In the genomic region with DNA sequence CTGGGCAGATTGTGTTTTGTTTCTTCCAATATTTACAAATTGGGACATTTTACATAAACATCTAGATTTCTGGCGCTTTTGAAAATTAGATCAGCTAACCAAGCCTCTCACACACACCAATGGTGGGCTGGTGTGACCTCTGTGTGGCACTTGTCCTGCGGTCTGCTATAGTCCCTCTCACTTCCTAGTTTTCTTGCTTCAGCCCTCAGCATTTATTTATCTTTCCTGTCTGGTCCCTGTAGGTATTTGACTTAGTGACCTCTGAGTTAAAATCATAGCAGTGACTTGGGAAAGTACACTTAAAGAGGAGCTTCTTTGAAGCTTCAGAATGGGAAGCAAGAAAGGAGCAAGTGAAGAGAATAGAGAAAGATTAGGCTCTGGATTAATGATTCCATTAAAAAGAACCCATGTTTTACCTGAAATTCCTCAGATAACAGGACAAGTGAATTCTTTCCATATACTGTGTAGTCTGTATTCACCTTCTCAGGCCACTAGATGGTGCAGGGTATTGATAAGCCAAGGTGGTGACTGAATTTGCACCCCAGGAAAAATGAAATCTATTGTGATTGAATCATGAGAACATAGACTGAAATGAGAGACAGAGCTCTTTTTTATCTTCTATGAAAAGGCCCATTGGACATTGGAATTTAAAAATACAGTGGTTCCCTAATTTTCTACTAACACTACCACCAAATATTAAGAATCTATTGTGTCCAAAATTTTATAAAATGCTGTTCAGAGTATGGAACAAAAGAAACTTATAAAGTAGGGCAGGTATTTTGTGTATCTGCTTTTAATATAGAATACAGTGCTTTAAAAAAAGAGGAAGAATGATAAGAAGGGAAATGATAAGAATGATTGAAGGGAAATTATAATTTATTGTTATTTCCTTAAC, we compare ENCODE assay signal across 8 cellular contexts. TPM values are rescaled to one million over a fixed set of nuclear protein-coding genes. Genes with fewer than 3 reads are reported as not detected.
A peak's percentile ranks its signal among the peaks of the same experiment; 100 is the strongest.
DNase-seq lines count a peak whose midpoint lies in the region; ATAC-seq and TF ChIP-seq lines count a peak whose summit lies in the region.

No MANE protein-coding gene starts in this region.

- no peak overlapping the region for H3K27ac ChIP-seq in 22Rv1
- H3K27ac ChIP-seq in OCI-LY7 (ENCODE audit: low read depth, low read length, poor library complexity, severe bottlenecking) = peak overlapping the region; percentile 58

- H2AFZ ChIP-seq in OCI-LY7 (ENCODE audit: low read length) = peak overlapping the region; percentile 75

- H3K4me1 ChIP-seq in OCI-LY7 (ENCODE audit: insufficient read depth, low read length, poor library complexity, severe bottlenecking) = peaks cover 92% of the 10 kb centered on the region

- intact Hi-C loops in OCI-LY7 (cut with micrococcal nuclease; ENCODE audit: unreplicated experiment) = loop anchor here (1.0 kb wide), 2 partner anchors 26 to 94 kb away; no protein-coding TSS in a partner anchor

- POLR2A ChIA-PET in OCI-LY7 (lab: Charles Lee) = interaction anchor here (0.8 to 9.8 kb wide), 7 partner anchors 9 to 132 kb away, joined by 3 to 98 read pairs (median 4); no protein-coding TSS in a partner anchor

- peak overlapping the region; percentile 60 for H3K4me2 ChIP-seq in OCI-LY7 (ENCODE audit: low read length)

- H3K9me2 ChIP-seq in OCI-LY7 (ENCODE audit: insufficient read depth, low read length) = no peaks in the 10 kb centered on the region

- no peaks in the 10 kb centered on the region for H4K20me1 ChIP-seq in OCI-LY7 (ENCODE audit: insufficient read depth, low read length)

- BruUV-seq in OCI-LY7 (replicated peaks; lab: Mats Ljungman, UMichigan) = no TSS peak

- DNase-seq in ELR (ENCODE audit: low read depth) (peak; percentile 48), OCI-LY7 (ENCODE audit: low spot score) (peak; percentile 63), fibroblast of the aortic adventitia (ENCODE audit: low read depth) (no peak), NCI-H2029 (lab: John Stamatoyannopoulos, UW) (no peak), HUDEP-2 (lab: John Stamatoyannopoulos, UW; ENCODE audit: unreplicated experiment in 76 of 76) (no peak), NK-92 (lab: John Stamatoyannopoulos, UW; ENCODE audit: unreplicated experiment) (no peak)

- peak overlapping the region; percentile 5 for H3K4me3 ChIP-seq in OCI-LY7 (ENCODE audit: low read depth, low read length, poor library complexity, severe bottlenecking)
- H3K4me3 ChIP-seq in fibroblast of the aortic adventitia (ENCODE audit: low read depth, low read length) = no peak overlapping the region

- peaks cover 3% of the 10 kb centered on the region; the same call in 1 of the 2 replicates for H3K79me2 ChIP-seq in OCI-LY7 (ENCODE audit: insufficient read depth, low read depth, low read length)

- CTCF ChIA-PET in OCI-LY7 (lab: Charles Lee; ENCODE audit: unreplicated experiment) = interaction anchor here (0.6 to 2.7 kb wide), 2 partner anchors 25 to 94 kb away, joined by 3 to 20 read pairs; no protein-coding TSS in a partner anchor

- ATAC-seq in HG02588 (IDR thresholded peaks at IDR 0.05; ENCODE audit: unreplicated experiment) = peak; percentile 62

- TF ChIP-seq CTCF in 22Rv1 (IDR thresholded peaks at IDR 0.05) (peak; percentile 71), OCI-LY7 (conservative IDR thresholded peaks at IDR 0.05; ENCODE audit: low read length) (peak; percentile 97), fibroblast of the aortic adventitia (IDR thresholded peaks at IDR 0.05; ENCODE audit: insufficient read depth, low read length) (peak; percentile 59)

- no peaks in the 10 kb centered on the region for H3K36me3 ChIP-seq in OCI-LY7 (ENCODE audit: insufficient read depth, low read length)

- H3K9me3 ChIP-seq in OCI-LY7 (ENCODE audit: low read length) = no peaks in the 10 kb centered on the region

RNA-seq across cellular contexts. Expression of gene DIPK1A, which starts 7.1 kb away (rescaled TPM):
- 13.0 and 13.5 TPM in 2 replicates for total RNA-seq in OCI-LY7 (2014; rRNA removed; shearing (Covaris generic))
- total RNA-seq in OCI-LY7 (2022) (25.4 and 26.2 TPM in 2 replicates), fibroblast of the aortic adventitia (ENCODE audit: low replicate concordance) (17.1 and 19.0 TPM in 2 replicates)

Comparison
In these comparisons a context has a peak if more than half of its experiments do, and no peak if none do; other contexts are left out.
1. DNase-seq: peak in ELR (single experiment) and OCI-LY7 (single experiment); none in fibroblast of the aortic adventitia (single experiment), NCI-H2029 (single experiment), HUDEP-2 (0 of 76) and NK-92 (single experiment).
2. Peak in every context shown above with its lines, with median percentiles within 50 percentile points of each other: CTCF ChIP-seq.